In genomic region chr1:177928194-177928593, GRCh38 we compare ENCODE assay signal across 18 cellular contexts. TPM values are rescaled to one million over a fixed set of nuclear protein-coding genes. Genes with fewer than 3 reads are reported as not detected.
DNase-seq lines count a peak whose midpoint lies in the region; ATAC-seq and TF ChIP-seq lines count a peak whose summit lies in the region.
"Had no signal": no experiment of that assay in that cellular context is flagged by ENCODE, and none has a peak within 500 bp of the region (broad histone marks: within the 10 kb centered on the region; RNA-seq: fewer than 3 reads in every experiment).

No MANE protein-coding gene starts in this region.

- H3K4me3 ChIP-seq in NT2/D1 (ENCODE audit: insufficient read length, low read depth) (no peak overlapping the region), dorsolateral prefrontal cortex (no peak overlapping the region), thyroid gland (replicated peaks in 1 of 3) (no peak overlapping the region)
- H3K4me3 ChIP-seq: adrenal gland had no signal

- peak overlapping the region in 3 of 59 donors; percentile 18 to 52 (median 41) for H3K27ac ChIP-seq in dorsolateral prefrontal cortex
- no peak overlapping the region for H3K27ac ChIP-seq in thyroid gland
- H3K27ac ChIP-seq: adrenal gland, neutrophil had no signal

- no peak for TF ChIP-seq POLR2A in thyroid gland (IDR thresholded peaks at IDR 0.05)

- H3K9ac ChIP-seq in NT2/D1 (ENCODE audit: insufficient read length, low read depth), result no peak overlapping the region

- TF ChIP-seq CTCF in dorsolateral prefrontal cortex (IDR thresholded peaks at IDR 0.05 in 54 of 56, conservative IDR thresholded peaks at IDR 0.05 in 2 of 56; ENCODE audit: low read depth in 1 of 56, partially characterized antibody in 56 of 56) (peak in 30 of 56 donors; percentile 10 to 45 (median 29)), thyroid gland (IDR thresholded peaks at IDR 0.05) (no peak)

- intact Hi-C loops in dorsolateral prefrontal cortex (cut with DNase I), result no loop called here
- intact Hi-C loops in thyroid gland (cut with DNase I), result no loop called here

- H3K9me3 Mint-ChIP-seq in activated naive CD8-positive, alpha-beta T cell treated with anti-CD3 and anti-CD28 coated beads for 36 hours, result no peaks in the 10 kb centered on the region

- H3K4me1 ChIP-seq in NT2/D1 (ENCODE audit: insufficient read depth, insufficient read length), result no peaks in the 10 kb centered on the region
- no peaks in the 10 kb centered on the region for H3K4me1 ChIP-seq in thyroid gland
- H3K4me1 ChIP-seq: adrenal gland had no signal

- H3K36me3 ChIP-seq in NT2/D1 (ENCODE audit: insufficient read depth, insufficient read length, low read length) (no peaks in the 10 kb centered on the region), thyroid gland (peaks cover 3 to 4% of the 10 kb centered on the region in 2 donors)
- H3K36me3 ChIP-seq: adrenal gland, neutrophil had no signal

- ATAC-seq in GM18873 (IDR thresholded peaks at IDR 0.05; ENCODE audit: low FRiP score, unreplicated experiment), result no peak

- no peak overlapping the region for H3K27ac Mint-ChIP-seq in activated naive CD8-positive, alpha-beta T cell treated with anti-CD3 and anti-CD28 coated beads for 36 hours

- H3K27me3 Mint-ChIP-seq in activated naive CD8-positive, alpha-beta T cell treated with anti-CD3 and anti-CD28 coated beads for 36 hours, result no peaks in the 10 kb centered on the region

- no peaks in the 10 kb centered on the region for H3K36me3 Mint-ChIP-seq in activated naive CD8-positive, alpha-beta T cell treated with anti-CD3 and anti-CD28 coated beads for 36 hours

- H3K9me3 ChIP-seq in NT2/D1 (ENCODE audit: insufficient read depth, low read length), result no peaks in the 10 kb centered on the region
- H3K9me3 ChIP-seq in thyroid gland, result no peaks in the 10 kb centered on the region
- H3K9me3 ChIP-seq: adrenal gland, neutrophil had no signal

- H3K4me1 Mint-ChIP-seq in activated naive CD8-positive, alpha-beta T cell treated with anti-CD3 and anti-CD28 coated beads for 36 hours, result no peaks in the 10 kb centered on the region

- DNase-seq in Ammon's horn (ENCODE audit: low spot score) (peak; percentile 50), NT2/D1 (ENCODE audit: low read depth, low spot score) (peak; percentile 33), dorsolateral prefrontal cortex (peak in 1 of 10 donors; percentile 41), midbrain (lab: John Stamatoyannopoulos, UW) (peak; percentile 16), thyroid gland (no peak), GM19240 (ENCODE audit: insufficient read length, low spot score) (no peak)
- no peak for DNase-seq in activated naive CD8-positive, alpha-beta T cell treated with anti-CD3 and anti-CD28 coated beads for 36 hours
- DNase-seq: activated CD4-positive, CD25-positive, alpha-beta regulatory T cell; activated T-cell treated with anti-CD3 and anti-CD28 coated beads for 4 hours; adrenal gland; Calu3; H7; KBM-7; NCI-H2081 treated with DMSO at 0.1 percent for 48 hours; SHP77; stimulated activated CD8-positive, alpha-beta memory T cell treated with anti-CD3 and anti-CD28 coated beads, Interleukin-4, amount 100 ng/mL, for 48 hours had no signal

- H3K27me3 ChIP-seq in NT2/D1 (ENCODE audit: insufficient read depth, insufficient read length) (no peaks in the 10 kb centered on the region), dorsolateral prefrontal cortex (no peaks in the 10 kb centered on the region), thyroid gland (no peaks in the 10 kb centered on the region)
- H3K27me3 ChIP-seq: adrenal gland, neutrophil had no signal

- WGBS in thyroid gland, 2 donors, result 92% methylated on average over 2 of the region's 2 CpGs

- no peak overlapping the region for H3K4me3 Mint-ChIP-seq in activated naive CD8-positive, alpha-beta T cell treated with anti-CD3 and anti-CD28 coated beads for 36 hours

RNA-seq across cellular contexts. Expression of gene SEC16B, which starts 41.7 kb away (rescaled TPM):
- total RNA-seq in dorsolateral prefrontal cortex, result 10 to 100 TPM in 98 of 120 experiments, 1 to 10 TPM in 22; 3.3 to 29.4 (median 14.8) TPM
- 10 to 100 TPM in 1 of 4 donors, 1 to 10 TPM in 3; 3.8 to 12.8 (median 6.2) TPM for total RNA-seq in thyroid gland
- total RNA-seq in activated naive CD8-positive, alpha-beta T cell treated with anti-CD3 and anti-CD28 coated beads for 36 hours, result not detected

Comparison
In these comparisons a context has a peak if more than half of its experiments do, and no peak if none do; other contexts are left out.
1. DNase-seq: peak in Ammon's horn (single experiment), NT2/D1 (single experiment) and midbrain (single experiment); none in thyroid gland (0 of 2), activated naive CD8-positive, alpha-beta T cell treated with anti-CD3 and anti-CD28 coated beads for 36 hours (single experiment) and GM19240 (single experiment).
2. CTCF ChIP-seq: peak in dorsolateral prefrontal cortex (30 of 56); none in thyroid gland (0 of 6).
3. RNA of gene SEC16B, which starts 41.7 kb away (total RNA-seq): 3.3 to 29.4 TPM in dorsolateral prefrontal cortex and 3.8 to 12.8 TPM in thyroid gland; not detected in activated naive CD8-positive, alpha-beta T cell treated with anti-CD3 and anti-CD28 coated beads for 36 hours; every median in the first group is over 4 times any median in the second.